Comparison of ENCODE assay signal across 8 cellular contexts in genomic region chr1:197917813-197918646, GRCh38. TPM values are rescaled to one million over a fixed set of nuclear protein-coding genes. Genes with fewer than 3 reads are reported as not detected.
A peak's percentile ranks its signal among the peaks of the same experiment; 100 is the strongest.
DNase-seq lines count a peak whose midpoint lies in the region; ATAC-seq and TF ChIP-seq lines count a peak whose summit lies in the region.

No MANE protein-coding gene starts in this region.

- peak overlapping the region; percentile 66 to 82 for H3K27ac ChIP-seq in SK-N-SH (ENCODE audit: low read depth in 2 of 2, low read length in 1 of 2)
- no peak overlapping the region for H3K27ac ChIP-seq in esophagus (ENCODE audit: low read depth in 2 of 2, low read length in 1 of 2)
- peak overlapping the region in 1 of 2 donors; percentile 55 for H3K27ac ChIP-seq in ovary

- H3K4me1 ChIP-seq in SK-N-SH (ENCODE audit: control insufficient read depth in 1 of 2, insufficient read depth in 2 of 2, low read depth in 1 of 2, low read length in 1 of 2) = peaks cover 0 to 23% of the 10 kb centered on the region in 2 experiments; a peak in 1 of 4 replicates
- H3K4me1 ChIP-seq in esophagus (ENCODE audit: control insufficient read depth in 2 of 2, insufficient read depth in 2 of 2, low read length in 1 of 2) = peaks cover 14 to 22% of the 10 kb centered on the region in 2 donors
- peaks cover 6% of the 10 kb centered on the region for H3K4me1 ChIP-seq in ovary (ENCODE audit: insufficient read depth)

- no peak for TF ChIP-seq EP300 in SK-N-SH (IDR thresholded peaks at IDR 0.05; ENCODE audit: borderline replicate concordance in 1 of 2, low read depth in 1 of 2, low read length in 1 of 2)
- no peak for TF ChIP-seq EP300 in ovary (IDR thresholded peaks at IDR 0.05)

- peak overlapping the region; percentile 9; the same call in 1 of the 2 replicates for H3K4me3 ChIP-seq in GM12865 (ENCODE audit: low read depth, low read length)
- peak overlapping the region; percentile 81 to 91 for H3K4me3 ChIP-seq in SK-N-SH (ENCODE audit: low read depth in 2 of 2, low read length in 1 of 2)
- H3K4me3 ChIP-seq in esophagus (ENCODE audit: low read depth in 1 of 2, low read length in 2 of 2) = peak overlapping the region; percentile 34 to 43
- H3K4me3 ChIP-seq in ovary = peak overlapping the region; percentile 30

- H3K36me3 ChIP-seq in SK-N-SH (replicated peaks in 1 of 2; ENCODE audit: control insufficient read depth in 1 of 2, insufficient read depth in 2 of 2, low read length in 1 of 2) (peaks cover 5 to 25% of the 10 kb centered on the region in 2 experiments), esophagus (ENCODE audit: control insufficient read depth in 2 of 2, insufficient read depth in 2 of 2, low read length in 1 of 2) (no peaks in the 10 kb centered on the region), ovary (no peaks in the 10 kb centered on the region)

- H3K27me3 ChIP-seq in SK-N-SH (ENCODE audit: insufficient read depth) = no peaks in the 10 kb centered on the region
- H3K27me3 ChIP-seq in esophagus (ENCODE audit: control insufficient read depth in 1 of 2, insufficient read depth in 2 of 2, low read length in 2 of 2) = peaks cover 8 to 64% of the 10 kb centered on the region in 2 donors
- no peaks in the 10 kb centered on the region for H3K27me3 ChIP-seq in ovary

- intact Hi-C loops in ovary (cut with DNase I) = no loop called here

- H3K9ac ChIP-seq in SK-N-SH = peak overlapping the region; percentile 79

- no peak for TF ChIP-seq POLR2A in ovary (IDR thresholded peaks at IDR 0.05)

- H3F3A ChIP-seq in SK-N-SH (replicated peaks; ENCODE audit: insufficient read depth) = peaks cover 6% of the 10 kb centered on the region

- ATAC-seq in GM21515 (IDR thresholded peaks at IDR 0.05; ENCODE audit: unreplicated experiment) (no peak), GM19455 (IDR thresholded peaks at IDR 0.05; ENCODE audit: unreplicated experiment) (no peak), GM18907 (IDR thresholded peaks at IDR 0.05; ENCODE audit: unreplicated experiment) (no peak)

- TF ChIP-seq CTCF in GM12865 (IDR thresholded peaks at IDR 0.05; ENCODE audit: insufficient read depth, low read depth, low read length, missing control alignments) = no peak
- TF ChIP-seq CTCF in SK-N-SH (IDR thresholded peaks at IDR 0.05) = no peak
- TF ChIP-seq CTCF in ovary (IDR thresholded peaks at IDR 0.05) = no peak

- no peak for TF ChIP-seq RAD21 in SK-N-SH (IDR thresholded peaks at IDR 0.05; ENCODE audit: low read length)

- CTCF ChIA-PET in SK-N-SH (lab: Yijun Ruan, JAX) = interaction anchor here (0.7 to 5.1 kb wide), 12 partner anchors 9 to 769 kb away, joined by 3 to 46 read pairs (median 4); partner anchors contain the start of gene C1orf53

- WGBS in SK-N-SH (ENCODE audit: low lambda C conversion rate) = 5% methylated on average over 42 of the region's 63 CpGs
- 3 to 4% methylated on average over 63 of the region's 63 CpGs for WGBS in esophagus, 2 donors
- 1 to 2% (median 1%) methylated on average over 54 to 63 of the region's 63 CpGs for WGBS in ovary, 3 donors

- no peaks in the 10 kb centered on the region for H3K9me2 ChIP-seq in SK-N-SH

- H3K9me3 ChIP-seq in SK-N-SH (no peaks in the 10 kb centered on the region), esophagus (ENCODE audit: control insufficient read depth in 2 of 2, insufficient read depth in 1 of 2, low read depth in 1 of 2, low read length in 1 of 2) (peaks cover 0 to 11% of the 10 kb centered on the region in 2 donors), ovary (no peaks in the 10 kb centered on the region)

- H3K79me2 ChIP-seq in SK-N-SH (ENCODE audit: insufficient read depth) = peaks cover 28% of the 10 kb centered on the region

- POLR2A ChIA-PET in SK-N-SH (lab: Yijun Ruan, JAX) = interaction anchor here (0.8 kb wide), 1 partner anchor 15 kb away, joined by 3 read pairs; no protein-coding TSS in a partner anchor

- H4K20me1 ChIP-seq in SK-N-SH (ENCODE audit: insufficient read depth) = no peaks in the 10 kb centered on the region

- DNase-seq in GM12865 (ENCODE audit: low read depth) (no peak), SK-N-SH (peak; percentile 53), ovary (peak; percentile 30 to 57 (median 46)), NCI-H2081 (lab: John Stamatoyannopoulos, UW) (no peak)

- H3K4me2 ChIP-seq in SK-N-SH = peak overlapping the region; percentile 80

- peak overlapping the region; percentile 97 for H2AFZ ChIP-seq in SK-N-SH (ENCODE audit: low read depth)

TF ChIP-seq in SK-N-SH, 30 proteins besides CTCF, POLR2A, EP300 and RAD21:
- TF ChIP-seq CHD2 (IDR thresholded peaks at IDR 0.05; ENCODE audit: low read length, partially characterized antibody) = no peak
- TF ChIP-seq FOSL2 (IDR thresholded peaks at IDR 0.05; ENCODE audit: borderline replicate concordance, low read depth) = no peak
- TF ChIP-seq MAX (IDR thresholded peaks at IDR 0.05; ENCODE audit: low read depth) = no peak
- TF ChIP-seq SMC3 (IDR thresholded peaks at IDR 0.05; ENCODE audit: low read depth, low read length) = no peak
- no peak for TF ChIP-seq RXRA (IDR thresholded peaks at IDR 0.05; ENCODE audit: borderline replicate concordance, low read depth)
- no peak for TF ChIP-seq TAF1 (IDR thresholded peaks at IDR 0.05; ENCODE audit: borderline replicate concordance, low read depth, low read length)
- no peak for TF ChIP-seq USF1 (IDR thresholded peaks at IDR 0.05; ENCODE audit: borderline replicate concordance, low read depth)
- no peak for TF ChIP-seq TEAD4 (IDR thresholded peaks at IDR 0.05; ENCODE audit: borderline replicate concordance, insufficient read depth)
- no peak for TF ChIP-seq NRF1 (IDR thresholded peaks at IDR 0.05; ENCODE audit: low read depth, low read length)

RNA-seq across cellular contexts. Expression of gene LHX9, which starts 0.9 kb away (rescaled TPM):
- polyA plus RNA-seq in SK-N-SH (2012; rRNA removed) = 7.3 and 8.1 TPM in 2 replicates
- polyA plus RNA-seq in SK-N-SH (2012; cell fraction: cytosol; rRNA removed) = 4.1 and 5.6 TPM in 2 replicates
- 8.9 and 12.9 TPM in 2 replicates for polyA plus RNA-seq in SK-N-SH (2012; cell fraction: nucleus; rRNA removed)
- polyA plus RNA-seq in esophagus = not detected
- total RNA-seq in ovary = 10 to 100 TPM in 5 of 7 donors, 1 to 10 TPM in 2; 6.2 to 15.9 (median 10.9) TPM
- polyA plus RNA-seq in ovary = 10 to 100 TPM in 1 of 2 donors, 1 to 10 TPM in 1; 9.1 to 13.2 TPM

RNA-seq across cellular contexts. Expression of gene C1orf53, which starts 15.6 kb away (rescaled TPM):
- 22.9 and 24.9 TPM in 2 replicates for polyA plus RNA-seq in SK-N-SH (2012; rRNA removed)
- 29.8 and 34.4 TPM in 2 replicates for polyA plus RNA-seq in SK-N-SH (2012; cell fraction: cytosol; rRNA removed)
- polyA plus RNA-seq in SK-N-SH (2012; cell fraction: nucleus; rRNA removed) = 7.0 and 12.2 TPM in 2 replicates
- polyA plus RNA-seq in esophagus = 1 to 10 TPM; 6.3 to 6.6 TPM
- 1 to 10 TPM; 1.9 to 5.4 (median 4.6) TPM for total RNA-seq in ovary
- polyA plus RNA-seq in ovary = 1 to 10 TPM; 6.7 to 7.5 TPM

Comparison
In these comparisons a context has a peak if more than half of its experiments do, and no peak if none do; other contexts are left out.
1. DNase-seq: peak in SK-N-SH (single experiment) and ovary (5 of 5); none in GM12865 (single experiment) and NCI-H2081 (0 of 2).
2. H3K4me3 ChIP-seq: peak in every context shown above with its lines; median percentile 86 in SK-N-SH; 38 in esophagus; 30 in ovary; 9 in GM12865.
3. H3K27ac ChIP-seq: peak in SK-N-SH (2 of 2); none in esophagus (0 of 2).